ENCODE assay signal across 1 cellular context in genomic region chr21:22395965-22396364, GRCh38.
TF ChIP-seq lines count a peak whose summit lies in the region.

No MANE protein-coding gene starts in this region.

TF ChIP-seq in GM23338, 12 proteins besides CTCF, POLR2A, EP300 and RAD21 (continued from another document):
- no peak for TF ChIP-seq ZNF462 (CRISPR knock-in tag; IDR thresholded peaks at IDR 0.05)
- no peak for TF ChIP-seq EZH2phosphoT487 (IDR thresholded peaks at IDR 0.05; ENCODE audit: unreplicated experiment)
- TF ChIP-seq, protein P1, sequence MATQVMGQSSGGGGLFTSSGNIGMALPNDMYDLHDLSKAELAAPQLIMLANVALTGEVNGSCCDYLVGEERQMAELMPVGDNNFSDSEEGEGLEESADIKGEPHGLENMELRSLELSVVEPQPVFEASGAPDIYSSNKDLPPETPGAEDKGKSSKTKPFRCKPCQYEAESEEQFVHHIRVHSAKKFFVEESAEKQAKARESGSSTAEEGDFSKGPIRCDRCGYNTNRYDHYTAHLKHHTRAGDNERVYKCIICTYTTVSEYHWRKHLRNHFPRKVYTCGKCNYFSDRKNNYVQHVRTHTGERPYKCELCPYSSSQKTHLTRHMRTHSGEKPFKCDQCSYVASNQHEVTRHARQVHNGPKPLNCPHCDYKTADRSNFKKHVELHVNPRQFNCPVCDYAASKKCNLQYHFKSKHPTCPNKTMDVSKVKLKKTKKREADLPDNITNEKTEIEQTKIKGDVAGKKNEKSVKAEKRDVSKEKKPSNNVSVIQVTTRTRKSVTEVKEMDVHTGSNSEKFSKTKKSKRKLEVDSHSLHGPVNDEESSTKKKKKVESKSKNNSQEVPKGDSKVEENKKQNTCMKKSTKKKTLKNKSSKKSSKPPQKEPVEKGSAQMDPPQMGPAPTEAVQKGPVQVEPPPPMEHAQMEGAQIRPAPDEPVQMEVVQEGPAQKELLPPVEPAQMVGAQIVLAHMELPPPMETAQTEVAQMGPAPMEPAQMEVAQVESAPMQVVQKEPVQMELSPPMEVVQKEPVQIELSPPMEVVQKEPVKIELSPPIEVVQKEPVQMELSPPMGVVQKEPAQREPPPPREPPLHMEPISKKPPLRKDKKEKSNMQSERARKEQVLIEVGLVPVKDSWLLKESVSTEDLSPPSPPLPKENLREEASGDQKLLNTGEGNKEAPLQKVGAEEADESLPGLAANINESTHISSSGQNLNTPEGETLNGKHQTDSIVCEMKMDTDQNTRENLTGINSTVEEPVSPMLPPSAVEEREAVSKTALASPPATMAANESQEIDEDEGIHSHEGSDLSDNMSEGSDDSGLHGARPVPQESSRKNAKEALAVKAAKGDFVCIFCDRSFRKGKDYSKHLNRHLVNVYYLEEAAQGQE (IDR thresholded peaks at IDR 0.05; ENCODE audit: unreplicated experiment) = no peak
- TF ChIP-seq ETS1 (IDR thresholded peaks at IDR 0.05) = no peak
